Comparison of ENCODE assay signal across 19 cellular contexts in the genomic region with DNA sequence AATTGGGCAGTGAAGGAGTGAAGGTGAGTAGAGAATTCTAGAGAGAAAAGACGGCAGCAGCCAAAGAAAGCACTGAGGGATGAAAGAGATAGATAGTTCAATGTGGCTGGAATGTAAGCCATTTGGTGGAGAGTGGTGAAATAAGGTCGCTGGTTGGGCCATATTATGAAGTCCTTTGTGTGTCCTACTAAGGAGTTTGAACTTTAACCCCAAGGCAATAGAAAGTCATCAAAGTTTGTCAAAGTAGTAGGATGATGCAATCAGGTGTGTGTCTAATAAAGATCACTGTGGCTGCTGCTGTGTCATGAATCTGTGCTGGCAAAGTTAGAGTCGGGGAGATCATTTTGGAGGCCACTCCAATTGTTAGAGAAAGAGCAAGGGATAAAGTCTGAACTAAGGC. TPM values are rescaled to one million over a fixed set of nuclear protein-coding genes. Genes with fewer than 3 reads are reported as not detected.
A peak's percentile ranks its signal among the peaks of the same experiment; 100 is the strongest.
DNase-seq lines count a peak whose midpoint lies in the region; ATAC-seq and TF ChIP-seq lines count a peak whose summit lies in the region.
"Had no signal": no experiment of that assay in that cellular context is flagged by ENCODE, and none has a peak within 500 bp of the region (broad histone marks: within the 10 kb centered on the region; RNA-seq: fewer than 3 reads in every experiment).

No MANE protein-coding gene starts in this region.

- no peaks in the 10 kb centered on the region for H3K9me3 Mint-ChIP-seq in activated T-helper 17 cell treated with anti-CD3 and anti-CD28 coated beads, Interleukin-2, amount 50 U/mL, for 72 hours
- H3K9me3 Mint-ChIP-seq: T-cell had no signal

- intact Hi-C loops in left colon (cut with DNase I, micrococcal nuclease), result no loop called here

- no peak for TF ChIP-seq CTCF in 22Rv1 (IDR thresholded peaks at IDR 0.05)

- peaks cover 55% of the 10 kb centered on the region for H3K36me3 Mint-ChIP-seq in activated T-helper 17 cell treated with anti-CD3 and anti-CD28 coated beads, Interleukin-2, amount 50 U/mL, for 72 hours (ENCODE audit: low read depth)

- peak overlapping the region; percentile 12 for H3K27ac Mint-ChIP-seq in activated T-helper 17 cell treated with anti-CD3 and anti-CD28 coated beads, Interleukin-2, amount 50 U/mL, for 72 hours
- H3K27ac Mint-ChIP-seq: T-cell had no signal

- H3K27me3 Mint-ChIP-seq in activated T-helper 17 cell treated with anti-CD3 and anti-CD28 coated beads, Interleukin-2, amount 50 U/mL, for 72 hours, result no peaks in the 10 kb centered on the region
- H3K27me3 Mint-ChIP-seq: T-cell had no signal

- DNase-seq in HT-29 (ENCODE audit: low spot score) (peak; percentile 14), left colon (no peak), 8988T (no peak), cerebellar nuclear complex (lab: John Stamatoyannopoulos, UW) (no peak)
- no peak for DNase-seq in stimulated activated CD4-positive, alpha-beta T cell treated with anti-CD3 and anti-CD28 coated beads, Interleukin-1b, Interleukin-23, amount 100 ng/mL, for 48 hours
- DNase-seq: activated CD4-positive, CD25-positive, alpha-beta regulatory T cell treated with anti-CD3 and anti-CD28 coated beads, Interleukin-2, amount 50 U/mL, for 72 hours; activated effector memory CD4-positive, alpha-beta T cell treated with Interleukin-2 at 50 U/mL for 16 hours; AML-193; DMS79; effector memory CD4-positive, alpha-beta T cell; NCI-H1105; NCI-H446; posterior cingulate gyrus; T-cell; tibial artery had no signal

- peaks cover 15% of the 10 kb centered on the region for H3K4me1 Mint-ChIP-seq in activated T-helper 17 cell treated with anti-CD3 and anti-CD28 coated beads, Interleukin-2, amount 50 U/mL, for 72 hours

- H3K27ac ChIP-seq in 22Rv1, result peak overlapping the region; percentile 52
- H3K27ac ChIP-seq: gastroesophageal sphincter, tibial artery had no signal

- no peak overlapping the region for H3K4me3 Mint-ChIP-seq in activated T-helper 17 cell treated with anti-CD3 and anti-CD28 coated beads, Interleukin-2, amount 50 U/mL, for 72 hours
- H3K4me3 Mint-ChIP-seq: T-cell had no signal

- ATAC-seq in activated T-helper 17 cell treated with anti-CD3 and anti-CD28 coated beads, Interleukin-2, amount 50 U/mL, for 72 hours (replicated peaks), result no peak
- ATAC-seq in left colon, result peak; percentile 82
- ATAC-seq in HG02981 (IDR thresholded peaks at IDR 0.05; ENCODE audit: unreplicated experiment), result no peak
- ATAC-seq: gastroesophageal sphincter, T-cell had no signal

RNA-seq across cellular contexts. Expression of a gene that starts 18.7 kb away (rescaled TPM):
- 28.1 and 31.7 TPM in 2 replicates for total RNA-seq in HT-29 (2014; rRNA removed; shearing (Covaris generic))
- total RNA-seq in activated T-helper 17 cell treated with anti-CD3 and anti-CD28 coated beads, Interleukin-2, amount 50 U/mL, for 72 hours, result 10 to 100 TPM; 45.8 to 55.5 TPM
- 10 to 100 TPM; 29.5 to 39.5 TPM for total RNA-seq in left colon

RNA-seq across cellular contexts. Expression of a gene that starts 19.1 kb away (rescaled TPM):
- 10.7 and 16.4 TPM in 2 replicates for total RNA-seq in HT-29 (2014; rRNA removed; shearing (Covaris generic))
- 10 to 100 TPM; 13.9 to 16.6 TPM for total RNA-seq in activated T-helper 17 cell treated with anti-CD3 and anti-CD28 coated beads, Interleukin-2, amount 50 U/mL, for 72 hours
- total RNA-seq in left colon, result 10 to 100 TPM in 1 of 2 donors, 1 to 10 TPM in 1; 7.5 to 12.5 TPM

RNA-seq across cellular contexts. Expression of a gene that starts 51.2 kb away (rescaled TPM):
- total RNA-seq in HT-29 (2014; rRNA removed; shearing (Covaris generic)), result 3.4 and 5.8 TPM in 2 replicates
- total RNA-seq in activated T-helper 17 cell treated with anti-CD3 and anti-CD28 coated beads, Interleukin-2, amount 50 U/mL, for 72 hours, result 10 to 100 TPM; 18.4 to 21.9 TPM
- total RNA-seq in left colon, result 10 to 100 TPM in 1 of 2 donors, 1 to 10 TPM in 1; 8.0 to 10.6 TPM
